In the genomic region with DNA sequence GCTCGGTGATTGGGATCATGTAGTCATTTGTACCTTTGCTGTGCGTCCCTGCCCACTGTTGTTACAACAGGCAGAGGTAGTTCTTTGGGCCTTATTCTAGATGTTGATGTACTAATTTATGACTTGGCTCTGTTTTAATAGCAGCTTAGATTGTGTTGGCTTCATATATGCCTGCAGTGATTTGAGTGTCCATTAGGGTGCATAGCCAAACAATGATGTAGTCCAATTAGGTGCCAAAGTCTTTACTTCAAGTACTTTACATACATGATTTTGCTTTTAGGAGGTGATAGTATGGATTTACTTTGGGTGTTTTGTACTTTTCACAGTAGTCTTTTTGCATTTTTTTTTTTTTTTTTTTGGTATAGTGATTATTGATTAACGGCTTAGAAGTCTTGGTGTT, we compare ENCODE assay signal across 14 cellular contexts. TPM values are rescaled to one million over a fixed set of nuclear protein-coding genes. Genes with fewer than 3 reads are reported as not detected.
A peak's percentile ranks its signal among the peaks of the same experiment; 100 is the strongest.
DNase-seq lines count a peak whose midpoint lies in the region; ATAC-seq and TF ChIP-seq lines count a peak whose summit lies in the region.
"Had no signal": no experiment of that assay in that cellular context is flagged by ENCODE, and none has a peak within 500 bp of the region (broad histone marks: within the 10 kb centered on the region; RNA-seq: fewer than 3 reads in every experiment).

No MANE protein-coding gene starts in this region.

- DNase-seq in activated naive CD4-positive, alpha-beta T cell treated with anti-CD3 and anti-CD28 coated beads, Interleukin-2, amount 50 U/mL, for 72 hours (ENCODE audit: low spot score in 2 of 2): no peak
- DNase-seq in M059J (ENCODE audit: low read depth) (peak; percentile 11), brain microvascular endothelial cell (no peak), retinal pigment epithelial cell (ENCODE audit: low read depth) (no peak)
- no peak for DNase-seq in stimulated activated naive CD4-positive, alpha-beta T cell treated with Interleukin-2 at 50 U/mL for 16 hours (lab: John Stamatoyannopoulos, UW)
- DNase-seq: activated CD4-positive, alpha-beta memory T cell treated with anti-CD3 and anti-CD28 coated beads for 36 hours; central memory CD4-positive, alpha-beta T cell; esophagus squamous epithelium; midbrain had no signal

- H3K27me3 Mint-ChIP-seq in activated naive CD4-positive, alpha-beta T cell treated with anti-CD3 and anti-CD28 coated beads, Interleukin-2, amount 50 U/mL, for 24 hours: no peaks in the 10 kb centered on the region
- H3K27me3 Mint-ChIP-seq: activated CD4-positive, alpha-beta memory T cell treated with anti-CD3 and anti-CD28 coated beads for 36 hours; IgD-negative memory B cell had no signal

- TF ChIP-seq CTCF in brain microvascular endothelial cell (IDR thresholded peaks at IDR 0.05; ENCODE audit: low read depth, low read length, missing control alignments): peak; percentile 9
- TF ChIP-seq CTCF in retinal pigment epithelial cell (conservative IDR thresholded peaks at IDR 0.05; ENCODE audit: low read depth, low read length): peak; percentile 8

- peaks cover 14% of the 10 kb centered on the region for H3K36me3 Mint-ChIP-seq in activated naive CD4-positive, alpha-beta T cell treated with anti-CD3 and anti-CD28 coated beads, Interleukin-2, amount 50 U/mL, for 24 hours
- H3K36me3 Mint-ChIP-seq in activated naive CD4-positive, alpha-beta T cell treated with anti-CD3 and anti-CD28 coated beads, Interleukin-2, amount 50 U/mL, for 72 hours: peaks cover 0 to 35% of the 10 kb centered on the region in 2 donors

- no peak overlapping the region for H3K27ac ChIP-seq in brain microvascular endothelial cell
- H3K27ac ChIP-seq: esophagus squamous epithelium, vagina had no signal

- in situ Hi-C loops in brain microvascular endothelial cell (cut with HindIII; ENCODE audit: low pct_ligation_motif_present, low sequenced_read_pairs): no loop called here

- H3K4me3 ChIP-seq in brain microvascular endothelial cell (ENCODE audit: low read depth, low read length) (no peak overlapping the region), retinal pigment epithelial cell (ENCODE audit: low read length) (no peak overlapping the region)
- H3K4me3 ChIP-seq: esophagus squamous epithelium, vagina had no signal

- no peaks in the 10 kb centered on the region for H3K36me3 ChIP-seq in brain microvascular endothelial cell (replicated peaks)
- H3K36me3 ChIP-seq: esophagus squamous epithelium, vagina had no signal

- H3K4me3 Mint-ChIP-seq in activated naive CD4-positive, alpha-beta T cell treated with anti-CD3 and anti-CD28 coated beads, Interleukin-2, amount 50 U/mL, for 24 hours: no peak overlapping the region
- H3K4me3 Mint-ChIP-seq: activated CD4-positive, alpha-beta memory T cell treated with anti-CD3 and anti-CD28 coated beads for 36 hours had no signal

- H3K27ac Mint-ChIP-seq in activated naive CD4-positive, alpha-beta T cell treated with anti-CD3 and anti-CD28 coated beads, Interleukin-2, amount 50 U/mL, for 24 hours: peak overlapping the region; percentile 8
- no peak overlapping the region for H3K27ac Mint-ChIP-seq in activated naive CD4-positive, alpha-beta T cell treated with anti-CD3 and anti-CD28 coated beads, Interleukin-2, amount 50 U/mL, for 72 hours
- H3K27ac Mint-ChIP-seq: activated CD4-positive, alpha-beta memory T cell treated with anti-CD3 and anti-CD28 coated beads for 36 hours; IgD-negative memory B cell had no signal

- H3K27me3 ChIP-seq in brain microvascular endothelial cell (replicated peaks): no peaks in the 10 kb centered on the region
- H3K27me3 ChIP-seq: esophagus squamous epithelium, vagina had no signal

- H3K9me3 Mint-ChIP-seq in activated naive CD4-positive, alpha-beta T cell treated with anti-CD3 and anti-CD28 coated beads, Interleukin-2, amount 50 U/mL, for 24 hours: no peaks in the 10 kb centered on the region
- H3K9me3 Mint-ChIP-seq in activated naive CD4-positive, alpha-beta T cell treated with anti-CD3 and anti-CD28 coated beads, Interleukin-2, amount 50 U/mL, for 72 hours: peaks cover 0 to 6% of the 10 kb centered on the region in 2 donors
- H3K9me3 Mint-ChIP-seq: activated CD4-positive, alpha-beta memory T cell treated with anti-CD3 and anti-CD28 coated beads for 36 hours; IgD-negative memory B cell had no signal

- no peak for ATAC-seq in activated naive CD4-positive, alpha-beta T cell treated with anti-CD3 and anti-CD28 coated beads, Interleukin-2, amount 50 U/mL, for 72 hours
- ATAC-seq in GM19395 (IDR thresholded peaks at IDR 0.05; ENCODE audit: unreplicated experiment): no peak
- no peak for ATAC-seq in activated CD4-positive, CD25-positive, alpha-beta regulatory T cell treated with anti-CD3 and anti-CD28 coated beads, Interleukin-2, amount 50 U/mL, for 24 hours

- peaks cover 84% of the 10 kb centered on the region for H3K4me1 Mint-ChIP-seq in activated naive CD4-positive, alpha-beta T cell treated with anti-CD3 and anti-CD28 coated beads, Interleukin-2, amount 50 U/mL, for 24 hours

RNA-seq across cellular contexts. Expression of a gene that starts 46.4 kb away (rescaled TPM):
- total RNA-seq in activated naive CD4-positive, alpha-beta T cell treated with anti-CD3 and anti-CD28 coated beads, Interleukin-2, amount 50 U/mL, for 72 hours: 100 to 1,000 TPM; 118 to 149 TPM
- total RNA-seq in M059J (2014; rRNA removed; shearing (Covaris generic)): 67.4 and 104 TPM in 2 replicates
